Comparison of ENCODE assay signal across 16 cellular contexts in genomic region chr3:11247362-11247761, GRCh38. TPM values are rescaled to one million over a fixed set of nuclear protein-coding genes. Genes with fewer than 3 reads are reported as not detected.
DNase-seq lines count a peak whose midpoint lies in the region; ATAC-seq, FAIRE-seq and TF ChIP-seq lines count a peak whose summit lies in the region.
"Had no signal": no experiment of that assay in that cellular context is flagged by ENCODE, and none has a peak within 500 bp of the region (broad histone marks: within the 10 kb centered on the region; RNA-seq: fewer than 3 reads in every experiment).

No MANE protein-coding gene starts in this region.

- no peaks in the 10 kb centered on the region for H4K20me1 ChIP-seq in HepG2 (ENCODE audit: insufficient read depth, low read length)

- no TSS peak for BruUV-seq in HepG2 (replicated peaks; lab: Mats Ljungman, UMichigan)

- no peak overlapping the region for H3K4me2 ChIP-seq in HepG2 (ENCODE audit: low read depth, low read length)
- H3K4me2 ChIP-seq: A549 had no signal

- H3K27me3 ChIP-seq in transverse colon (no peaks in the 10 kb centered on the region), HepG2 (ENCODE audit: control insufficient read depth in 1 of 2, insufficient read depth in 2 of 2, low read length in 2 of 2) (peaks cover 2 to 34% of the 10 kb centered on the region in 2 experiments; a peak in 4 of 5 replicates)
- H3K27me3 ChIP-seq: BE2C had no signal

- intact Hi-C loops in transverse colon (cut with DNase I; ENCODE audit: low total_unique reads) (no loop called here), HepG2 (cut with micrococcal nuclease; ENCODE audit: unreplicated experiment) (no loop called here)

- no peak overlapping the region for H3K9ac ChIP-seq in HepG2 (ENCODE audit: insufficient read depth, low read depth, low read length)
- H3K9ac ChIP-seq: GM23248 had no signal

- DNase-seq in NCI-H446 treated with DMSO at 0.1 percent for 48 hours (lab: John Stamatoyannopoulos, UW) (peak; percentile 3), NCI-H446 (lab: John Stamatoyannopoulos, UW) (no peak), RWPE1 (ENCODE audit: low spot score) (no peak), transverse colon (no peak), RKO (ENCODE audit: low spot score) (no peak), HepG2 (ENCODE audit: low spot score) (no peak)
- DNase-seq: BE2C; CD4-positive, alpha-beta memory T cell; DND-41; GM23248 had no signal

- CTCF ChIA-PET in RWPE1 (lab: Yijun Ruan, JAX): no interaction called here
- CTCF ChIA-PET in HepG2 (lab: Yijun Ruan, JAX; ENCODE audit: low intra/inter-chr PET ratio, low total read pairs): no interaction called here

- in situ Hi-C loops in transverse colon (cut with MboI; ENCODE audit: low pct_ligation_motif_present in 1 of 4, low pct_unique_long_range_greater_than_20kb in 1 of 4, low sequenced_read_pairs in 3 of 4): loop anchor here in 2 of 4 donors (25.0 kb wide), 2 partner anchors 90 to 415 kb away; no protein-coding TSS in a partner anchor
- in situ Hi-C loops in HepG2 (cut with HindIII; ENCODE audit: extremely low pct_ligation_motif_present, low pct_unique_long_range_greater_than_20kb): no loop called here

- no peak for FAIRE-seq in HepG2 (lab: Jason Lieb, UNC)
- FAIRE-seq: A549, H54 had no signal

- H3K9me3 ChIP-seq in transverse colon: no peaks in the 10 kb centered on the region
- H3K9me3 ChIP-seq in HepG2 (ENCODE audit: low read length): no peaks in the 10 kb centered on the region
- H3K9me3 ChIP-seq: A549, BE2C had no signal

- ATAC-seq in esophagus mucosa (peak; percentile 22), GM21825 (IDR thresholded peaks at IDR 0.05; ENCODE audit: unreplicated experiment) (no peak), HepG2 (no peak)
- ATAC-seq: A549, HCT116 had no signal

- TF ChIP-seq EP300 in transverse colon (IDR thresholded peaks at IDR 0.05; ENCODE audit: low read depth): no peak
- no peak for TF ChIP-seq EP300 in HepG2 (IDR thresholded peaks at IDR 0.05; ENCODE audit: low read depth in 2 of 2, low read length in 2 of 2)
- no peak for TF ChIP-seq EP300 in HepG2 (CRISPR knock-in tag; IDR thresholded peaks at IDR 0.05; ENCODE audit: borderline replicate concordance)

- TF ChIP-seq RAD21 in HepG2 (CRISPR knock-in tag; IDR thresholded peaks at IDR 0.05): no peak

- H3K4me1 ChIP-seq in transverse colon: peaks cover 0 to 27% (median 8%) of the 10 kb centered on the region in 4 donors
- no peaks in the 10 kb centered on the region for H3K4me1 ChIP-seq in HepG2 (ENCODE audit: insufficient read depth, low read length)
- H3K4me1 ChIP-seq: BE2C had no signal

- POLR2A ChIA-PET in RWPE1 (lab: Yijun Ruan, JAX; ENCODE audit: low non-redundant PET): no interaction called here
- POLR2A ChIA-PET in HepG2 (lab: Yijun Ruan, JAX): no interaction called here

- no peaks in the 10 kb centered on the region for H3K79me2 ChIP-seq in HepG2 (ENCODE audit: insufficient read depth, low read length)

- H3K36me3 ChIP-seq in transverse colon (no peaks in the 10 kb centered on the region), HepG2 (replicated peaks in 1 of 2; ENCODE audit: control insufficient read depth in 1 of 2, insufficient read depth in 2 of 2, low read length in 2 of 2) (no peaks in the 10 kb centered on the region)
- H3K36me3 ChIP-seq: BE2C had no signal

- no peak for TF ChIP-seq CTCF in RWPE1 (conservative IDR thresholded peaks at IDR 0.05; ENCODE audit: low read depth)
- no peak for TF ChIP-seq CTCF in transverse colon (IDR thresholded peaks at IDR 0.05)
- no peak for TF ChIP-seq CTCF in HepG2 (CRISPR knock-in tag; IDR thresholded peaks at IDR 0.05)

- TF ChIP-seq POLR2A in transverse colon (IDR thresholded peaks at IDR 0.05) (no peak), HepG2 (IDR thresholded peaks at IDR 0.05; ENCODE audit: insufficient read depth in 1 of 2, low read depth in 2 of 2, low read length in 2 of 2) (no peak)

- H3K4me3 ChIP-seq in transverse colon (no peak overlapping the region), HepG2 (replicated peaks in 1 of 3; ENCODE audit: insufficient read depth in 1 of 3, low read depth in 2 of 3, low read length in 3 of 3) (no peak overlapping the region)
- H3K4me3 ChIP-seq: A549, GM23248 had no signal

- H3K27ac ChIP-seq in RWPE1: peak overlapping the region; percentile 84
- peak overlapping the region; percentile 12 to 64 (median 36) for H3K27ac ChIP-seq in transverse colon
- no peak overlapping the region for H3K27ac ChIP-seq in HepG2 (ENCODE audit: extremely low read length, insufficient read depth, low read length)
- H3K27ac ChIP-seq: A549, C4-2B, GM23248 had no signal

- WGBS in transverse colon (ENCODE audit: low coverage in 1 of 2), 2 donors: 57 to 59% methylated on average over 7 of the region's 8 CpGs
- 27% methylated on average over 8 of the region's 8 CpGs for WGBS in HepG2 (ENCODE audit: low lambda C conversion rate)

- no peak overlapping the region for H2AFZ ChIP-seq in HepG2 (ENCODE audit: low read length)
- H2AFZ ChIP-seq: GM23248 had no signal

TF ChIP-seq in HepG2, 621 proteins besides CTCF, POLR2A, EP300 and RAD21 (continues in another document):
- TF ChIP-seq ZNF335 (CRISPR knock-in tag; IDR thresholded peaks at IDR 0.05): no peak
- no peak for TF ChIP-seq POLR2G (IDR thresholded peaks at IDR 0.05; ENCODE audit: low read depth, low read length)
- TF ChIP-seq ZNF225 (CRISPR knock-in tag; IDR thresholded peaks at IDR 0.05): no peak
- TF ChIP-seq ZFYVE20 (CRISPR knock-in tag; IDR thresholded peaks at IDR 0.05; ENCODE audit: borderline replicate concordance, low read depth): no peak
- no peak for TF ChIP-seq SKI (IDR thresholded peaks at IDR 0.05; ENCODE audit: partially characterized antibody)
- no peak for TF ChIP-seq PLSCR1 (CRISPR knock-in tag; IDR thresholded peaks at IDR 0.05; ENCODE audit: borderline replicate concordance)
- no peak for TF ChIP-seq ZNF660 (CRISPR knock-in tag; IDR thresholded peaks at IDR 0.05; ENCODE audit: borderline replicate concordance, low read depth)
- no peak for TF ChIP-seq SNAPC5 (CRISPR knock-in tag; IDR thresholded peaks at IDR 0.05; ENCODE audit: borderline replicate concordance)
- no peak for TF ChIP-seq ZKSCAN5 (CRISPR knock-in tag; IDR thresholded peaks at IDR 0.05)
- TF ChIP-seq TBX2 (CRISPR knock-in tag; IDR thresholded peaks at IDR 0.05; ENCODE audit: borderline replicate concordance): no peak
- no peak for TF ChIP-seq MXD4 (CRISPR knock-in tag; IDR thresholded peaks at IDR 0.05)
- TF ChIP-seq NR2F2 (IDR thresholded peaks at IDR 0.05; ENCODE audit: borderline replicate concordance, low read depth): no peak
- no peak for TF ChIP-seq SMAD3 (CRISPR knock-in tag; IDR thresholded peaks at IDR 0.05)

RNA-seq across cellular contexts. Expression of gene ATG7, which starts 24.8 kb away (rescaled TPM):
- total RNA-seq in esophagus mucosa (30.0 TPM), transverse colon (100 to 1,000 TPM in 1 of 4 donors, 10 to 100 TPM in 3; 44.5 to 122 (median 75.0) TPM), HepG2 (2016; rRNA removed; fragmentation: Illumina TruSeq; extraction: Trizol) (22.1 and 31.4 TPM in 2 replicates)
- 15.8 and 23.9 TPM in 2 replicates for total RNA-seq in HepG2 (2016; cell fraction: cytosol; rRNA removed; fragmentation: Illumina TruSeq; extraction: Trizol; ENCODE audit: low read depth)
- 23.4 and 25.5 TPM in 2 replicates for total RNA-seq in HepG2 (2016; cell fraction: insoluble cytoplasmic fraction; rRNA removed; fragmentation: Illumina TruSeq; extraction: Trizol)
- 12.2 and 17.6 TPM in 2 replicates for total RNA-seq in HepG2 (2016; cell fraction: membrane; rRNA removed; fragmentation: Illumina TruSeq; extraction: Trizol)
- 30.5 and 30.8 TPM in 2 replicates for total RNA-seq in HepG2 (2016; cell fraction: nucleus; rRNA removed; fragmentation: Illumina TruSeq; extraction: Trizol)
- polyA plus RNA-seq in HepG2 (2011; rRNA removed): 7.8 and 7.9 TPM in 2 replicates
- polyA plus RNA-seq in HepG2 (2011; cell fraction: cytosol; rRNA removed): 8.6 and 9.9 TPM in 2 replicates
- polyA plus RNA-seq in HepG2 (2011; cell fraction: nucleus; rRNA removed): 8.8 and 12.1 TPM in 2 replicates
- 7.2 and 9.9 TPM in 2 replicates for polyA plus RNA-seq in HepG2 (2012)
- 3.6 and 4.5 TPM in 2 replicates for polyA plus RNA-seq in HepG2 (2016; cell fraction: cytosol; fragmentation: Illumina TruSeq; extraction: Trizol; ENCODE audit: low read depth)
- polyA plus RNA-seq in HepG2 (2016; cell fraction: insoluble cytoplasmic fraction; fragmentation: Illumina TruSeq; extraction: Trizol; ENCODE audit: low read depth): 17.1 and 17.3 TPM in 2 replicates
- polyA plus RNA-seq in HepG2 (2016; cell fraction: membrane; fragmentation: Illumina TruSeq; extraction: Trizol; ENCODE audit: low read depth): 5.1 and 5.2 TPM in 2 replicates
- polyA plus RNA-seq in HepG2 (2016; cell fraction: nucleus; fragmentation: Illumina TruSeq; extraction: Trizol; ENCODE audit: insufficient read depth, low read depth): 6.9 and 8.1 TPM in 2 replicates
- polyA minus RNA-seq in HepG2 (2011; rRNA and poly(A)+ RNA removed; ENCODE audit: low replicate concordance): 20.6 and 45.9 TPM in 2 replicates
- polyA minus RNA-seq in HepG2 (2011; cell fraction: cytosol; rRNA and poly(A)+ RNA removed): 9.0 and 9.6 TPM in 2 replicates
- polyA minus RNA-seq in HepG2 (2011; cell fraction: nucleus; rRNA and poly(A)+ RNA removed): 28.8 and 42.5 TPM in 2 replicates
